1 cellular context compared by ENCODE assay signal in the genomic region with DNA sequence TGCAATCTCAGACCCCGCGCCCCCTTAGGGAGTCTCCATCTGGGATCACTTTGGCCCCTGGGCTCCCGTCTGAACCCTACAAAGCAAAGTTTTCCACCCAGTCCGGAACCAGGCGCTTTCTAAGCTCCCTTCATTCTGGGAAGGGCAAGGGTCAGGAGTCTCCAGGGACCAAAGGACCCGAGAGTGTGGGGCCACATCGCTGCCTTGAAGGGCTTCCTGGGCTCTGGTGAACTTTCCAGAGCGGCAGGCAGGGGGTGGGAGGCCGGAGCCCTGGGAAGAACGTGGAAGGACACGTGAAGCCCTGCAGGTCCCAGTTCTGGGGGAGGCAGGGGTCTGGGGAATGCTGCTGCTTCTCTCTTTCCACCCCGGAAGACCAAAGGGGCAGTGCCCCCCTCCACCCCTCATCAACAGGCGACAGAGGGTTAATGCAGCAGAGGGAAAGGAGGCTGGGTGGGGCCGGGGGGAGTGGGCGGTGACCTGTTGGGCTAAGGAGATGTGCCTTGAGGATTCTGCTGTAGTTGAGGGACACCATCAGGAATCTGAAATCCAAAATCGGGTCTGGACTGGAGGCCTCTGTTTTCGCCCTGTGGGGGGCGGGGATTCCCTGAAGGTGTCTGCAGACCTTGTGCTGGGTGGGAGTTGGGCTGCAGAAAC.
TF ChIP-seq lines count a peak whose summit lies in the region.

No MANE protein-coding gene starts in this region.

TF ChIP-seq in HepG2, 621 proteins besides CTCF, POLR2A, EP300 and RAD21 (continues in another document):
- TF ChIP-seq, protein P1, sequence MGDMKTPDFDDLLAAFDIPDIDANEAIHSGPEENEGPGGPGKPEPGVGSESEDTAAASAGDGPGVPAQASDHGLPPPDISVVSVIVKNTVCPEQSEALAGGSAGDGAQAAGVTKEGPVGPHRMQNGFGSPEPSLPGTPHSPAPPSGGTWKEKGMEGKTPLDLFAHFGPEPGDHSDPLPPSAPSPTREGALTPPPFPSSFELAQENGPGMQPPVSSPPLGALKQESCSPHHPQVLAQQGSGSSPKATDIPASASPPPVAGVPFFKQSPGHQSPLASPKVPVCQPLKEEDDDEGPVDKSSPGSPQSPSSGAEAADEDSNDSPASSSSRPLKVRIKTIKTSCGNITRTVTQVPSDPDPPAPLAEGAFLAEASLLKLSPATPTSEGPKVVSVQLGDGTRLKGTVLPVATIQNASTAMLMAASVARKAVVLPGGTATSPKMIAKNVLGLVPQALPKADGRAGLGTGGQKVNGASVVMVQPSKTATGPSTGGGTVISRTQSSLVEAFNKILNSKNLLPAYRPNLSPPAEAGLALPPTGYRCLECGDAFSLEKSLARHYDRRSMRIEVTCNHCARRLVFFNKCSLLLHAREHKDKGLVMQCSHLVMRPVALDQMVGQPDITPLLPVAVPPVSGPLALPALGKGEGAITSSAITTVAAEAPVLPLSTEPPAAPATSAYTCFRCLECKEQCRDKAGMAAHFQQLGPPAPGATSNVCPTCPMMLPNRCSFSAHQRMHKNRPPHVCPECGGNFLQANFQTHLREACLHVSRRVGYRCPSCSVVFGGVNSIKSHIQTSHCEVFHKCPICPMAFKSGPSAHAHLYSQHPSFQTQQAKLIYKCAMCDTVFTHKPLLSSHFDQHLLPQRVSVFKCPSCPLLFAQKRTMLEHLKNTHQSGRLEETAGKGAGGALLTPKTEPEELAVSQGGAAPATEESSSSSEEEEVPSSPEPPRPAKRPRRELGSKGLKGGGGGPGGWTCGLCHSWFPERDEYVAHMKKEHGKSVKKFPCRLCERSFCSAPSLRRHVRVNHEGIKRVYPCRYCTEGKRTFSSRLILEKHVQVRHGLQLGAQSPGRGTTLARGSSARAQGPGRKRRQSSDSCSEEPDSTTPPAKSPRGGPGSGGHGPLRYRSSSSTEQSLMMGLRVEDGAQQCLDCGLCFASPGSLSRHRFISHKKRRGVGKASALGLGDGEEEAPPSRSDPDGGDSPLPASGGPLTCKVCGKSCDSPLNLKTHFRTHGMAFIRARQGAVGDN (CRISPR knock-in tag; IDR thresholded peaks at IDR 0.05): peak; percentile 59
- no peak for TF ChIP-seq ZSCAN21 (CRISPR knock-in tag; IDR thresholded peaks at IDR 0.05; ENCODE audit: borderline replicate concordance)
- peak; percentile 13 for TF ChIP-seq ZEB1 (IDR thresholded peaks at IDR 0.05; ENCODE audit: insufficient replicate concordance, low read depth)
- TF ChIP-seq ZSCAN22 (CRISPR knock-in tag; IDR thresholded peaks at IDR 0.05): no peak
- no peak for TF ChIP-seq ZNF335 (CRISPR knock-in tag; IDR thresholded peaks at IDR 0.05)
- TF ChIP-seq ZNF788 (CRISPR knock-in tag; IDR thresholded peaks at IDR 0.05; ENCODE audit: borderline replicate concordance): peak; percentile 8; the same call in 1 of the 2 replicates
- no peak for TF ChIP-seq XRCC5 (optimal IDR thresholded peaks at IDR 0.05; ENCODE audit: low read length)
- no peak for TF ChIP-seq HMG20B (CRISPR knock-in tag; conservative IDR thresholded peaks at IDR 0.05)
- no peak for TF ChIP-seq ZNF3 (CRISPR knock-in tag; IDR thresholded peaks at IDR 0.05)
- no peak for TF ChIP-seq ZNF451 (CRISPR knock-in tag; IDR thresholded peaks at IDR 0.05)
- no peak for TF ChIP-seq NR3C1 (CRISPR knock-in tag; IDR thresholded peaks at IDR 0.05)
- TF ChIP-seq RFX3 (CRISPR knock-in tag; IDR thresholded peaks at IDR 0.05): no peak
- TF ChIP-seq PAWR (CRISPR knock-in tag; IDR thresholded peaks at IDR 0.05; ENCODE audit: borderline replicate concordance): no peak
- peak; percentile 87 for TF ChIP-seq PRDM15 (CRISPR knock-in tag; IDR thresholded peaks at IDR 0.05)
- 0 out of 2 replicates have a peak, but pooled peaks have one; percentile 37 for TF ChIP-seq ZNF790 (CRISPR knock-in tag; IDR thresholded peaks at IDR 0.05; ENCODE audit: borderline replicate concordance)
- no peak for TF ChIP-seq ISL2 (CRISPR knock-in tag; IDR thresholded peaks at IDR 0.05)
- no peak for TF ChIP-seq ZNF142 (CRISPR knock-in tag; IDR thresholded peaks at IDR 0.05)
- no peak for TF ChIP-seq ZNF552 (CRISPR knock-in tag; IDR thresholded peaks at IDR 0.05; ENCODE audit: borderline replicate concordance)
- no peak for TF ChIP-seq TCF7 (IDR thresholded peaks at IDR 0.05; ENCODE audit: low read depth)
- TF ChIP-seq ZNF749 (CRISPR knock-in tag; IDR thresholded peaks at IDR 0.05; ENCODE audit: borderline replicate concordance): no peak
- TF ChIP-seq ZKSCAN8 (CRISPR knock-in tag; IDR thresholded peaks at IDR 0.05; ENCODE audit: borderline replicate concordance): no peak
- no peak for TF ChIP-seq ZMAT5 (CRISPR knock-in tag; IDR thresholded peaks at IDR 0.05; ENCODE audit: borderline replicate concordance, low read depth)
- no peak for TF ChIP-seq RAD51 (IDR thresholded peaks at IDR 0.05; ENCODE audit: borderline replicate concordance)
- no peak for TF ChIP-seq SMARCE1 (IDR thresholded peaks at IDR 0.05; ENCODE audit: borderline replicate concordance)
- TF ChIP-seq ZNF367 (CRISPR knock-in tag; IDR thresholded peaks at IDR 0.05; ENCODE audit: borderline replicate concordance): no peak
- TF ChIP-seq, protein P2, sequence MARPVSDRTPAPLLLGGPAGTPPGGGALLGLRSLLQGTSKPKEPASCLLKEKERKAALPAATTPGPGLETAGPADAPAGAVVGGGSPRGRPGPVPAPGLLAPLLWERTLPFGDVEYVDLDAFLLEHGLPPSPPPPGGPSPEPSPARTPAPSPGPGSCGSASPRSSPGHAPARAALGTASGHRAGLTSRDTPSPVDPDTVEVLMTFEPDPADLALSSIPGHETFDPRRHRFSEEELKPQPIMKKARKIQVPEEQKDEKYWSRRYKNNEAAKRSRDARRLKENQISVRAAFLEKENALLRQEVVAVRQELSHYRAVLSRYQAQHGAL (CRISPR knock-in tag; IDR thresholded peaks at IDR 0.05; ENCODE audit: not compliant biosample characterization): no peak
- TF ChIP-seq, protein P3, sequence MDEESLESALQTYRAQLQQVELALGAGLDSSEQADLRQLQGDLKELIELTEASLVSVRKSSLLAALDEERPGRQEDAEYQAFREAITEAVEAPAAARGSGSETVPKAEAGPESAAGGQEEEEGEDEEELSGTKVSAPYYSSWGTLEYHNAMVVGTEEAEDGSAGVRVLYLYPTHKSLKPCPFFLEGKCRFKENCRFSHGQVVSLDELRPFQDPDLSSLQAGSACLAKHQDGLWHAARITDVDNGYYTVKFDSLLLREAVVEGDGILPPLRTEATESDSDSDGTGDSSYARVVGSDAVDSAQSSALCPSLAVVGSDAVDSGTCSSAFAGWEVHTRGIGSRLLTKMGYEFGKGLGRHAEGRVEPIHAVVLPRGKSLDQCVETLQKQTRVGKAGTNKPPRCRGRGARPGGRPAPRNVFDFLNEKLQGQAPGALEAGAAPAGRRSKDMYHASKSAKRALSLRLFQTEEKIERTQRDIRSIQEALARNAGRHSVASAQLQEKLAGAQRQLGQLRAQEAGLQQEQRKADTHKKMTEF (CRISPR knock-in tag; IDR thresholded peaks at IDR 0.05): no peak; the same call in 1 of the 2 replicates
- TF ChIP-seq ZNF225 (CRISPR knock-in tag; IDR thresholded peaks at IDR 0.05): no peak; the same call in 1 of the 2 replicates
- no peak for TF ChIP-seq MYNN (CRISPR knock-in tag; IDR thresholded peaks at IDR 0.05; ENCODE audit: low read depth)
- TF ChIP-seq, protein P4, sequence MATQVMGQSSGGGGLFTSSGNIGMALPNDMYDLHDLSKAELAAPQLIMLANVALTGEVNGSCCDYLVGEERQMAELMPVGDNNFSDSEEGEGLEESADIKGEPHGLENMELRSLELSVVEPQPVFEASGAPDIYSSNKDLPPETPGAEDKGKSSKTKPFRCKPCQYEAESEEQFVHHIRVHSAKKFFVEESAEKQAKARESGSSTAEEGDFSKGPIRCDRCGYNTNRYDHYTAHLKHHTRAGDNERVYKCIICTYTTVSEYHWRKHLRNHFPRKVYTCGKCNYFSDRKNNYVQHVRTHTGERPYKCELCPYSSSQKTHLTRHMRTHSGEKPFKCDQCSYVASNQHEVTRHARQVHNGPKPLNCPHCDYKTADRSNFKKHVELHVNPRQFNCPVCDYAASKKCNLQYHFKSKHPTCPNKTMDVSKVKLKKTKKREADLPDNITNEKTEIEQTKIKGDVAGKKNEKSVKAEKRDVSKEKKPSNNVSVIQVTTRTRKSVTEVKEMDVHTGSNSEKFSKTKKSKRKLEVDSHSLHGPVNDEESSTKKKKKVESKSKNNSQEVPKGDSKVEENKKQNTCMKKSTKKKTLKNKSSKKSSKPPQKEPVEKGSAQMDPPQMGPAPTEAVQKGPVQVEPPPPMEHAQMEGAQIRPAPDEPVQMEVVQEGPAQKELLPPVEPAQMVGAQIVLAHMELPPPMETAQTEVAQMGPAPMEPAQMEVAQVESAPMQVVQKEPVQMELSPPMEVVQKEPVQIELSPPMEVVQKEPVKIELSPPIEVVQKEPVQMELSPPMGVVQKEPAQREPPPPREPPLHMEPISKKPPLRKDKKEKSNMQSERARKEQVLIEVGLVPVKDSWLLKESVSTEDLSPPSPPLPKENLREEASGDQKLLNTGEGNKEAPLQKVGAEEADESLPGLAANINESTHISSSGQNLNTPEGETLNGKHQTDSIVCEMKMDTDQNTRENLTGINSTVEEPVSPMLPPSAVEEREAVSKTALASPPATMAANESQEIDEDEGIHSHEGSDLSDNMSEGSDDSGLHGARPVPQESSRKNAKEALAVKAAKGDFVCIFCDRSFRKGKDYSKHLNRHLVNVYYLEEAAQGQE (IDR thresholded peaks at IDR 0.05; ENCODE audit: borderline replicate concordance in 1 of 2, low read depth in 1 of 2, low read length in 2 of 2): no peak
- 0 out of 2 replicates have a peak, but pooled peaks have one; percentile 53 for TF ChIP-seq BATF2 (CRISPR knock-in tag; IDR thresholded peaks at IDR 0.05)
- TF ChIP-seq ZFP82 (CRISPR knock-in tag; IDR thresholded peaks at IDR 0.05; ENCODE audit: borderline replicate concordance): no peak
- TF ChIP-seq ZNF761 (CRISPR knock-in tag; conservative IDR thresholded peaks at IDR 0.05): no peak
- TF ChIP-seq POGZ (CRISPR knock-in tag; IDR thresholded peaks at IDR 0.05): no peak
- TF ChIP-seq PHB2 (IDR thresholded peaks at IDR 0.05; ENCODE audit: partially characterized antibody): no peak
- no peak for TF ChIP-seq ZNF530 (CRISPR knock-in tag; IDR thresholded peaks at IDR 0.05; ENCODE audit: low read depth)
- TF ChIP-seq KLF9 (CRISPR knock-in tag; IDR thresholded peaks at IDR 0.05; ENCODE audit: low read depth): no peak
